In the genomic region with DNA sequence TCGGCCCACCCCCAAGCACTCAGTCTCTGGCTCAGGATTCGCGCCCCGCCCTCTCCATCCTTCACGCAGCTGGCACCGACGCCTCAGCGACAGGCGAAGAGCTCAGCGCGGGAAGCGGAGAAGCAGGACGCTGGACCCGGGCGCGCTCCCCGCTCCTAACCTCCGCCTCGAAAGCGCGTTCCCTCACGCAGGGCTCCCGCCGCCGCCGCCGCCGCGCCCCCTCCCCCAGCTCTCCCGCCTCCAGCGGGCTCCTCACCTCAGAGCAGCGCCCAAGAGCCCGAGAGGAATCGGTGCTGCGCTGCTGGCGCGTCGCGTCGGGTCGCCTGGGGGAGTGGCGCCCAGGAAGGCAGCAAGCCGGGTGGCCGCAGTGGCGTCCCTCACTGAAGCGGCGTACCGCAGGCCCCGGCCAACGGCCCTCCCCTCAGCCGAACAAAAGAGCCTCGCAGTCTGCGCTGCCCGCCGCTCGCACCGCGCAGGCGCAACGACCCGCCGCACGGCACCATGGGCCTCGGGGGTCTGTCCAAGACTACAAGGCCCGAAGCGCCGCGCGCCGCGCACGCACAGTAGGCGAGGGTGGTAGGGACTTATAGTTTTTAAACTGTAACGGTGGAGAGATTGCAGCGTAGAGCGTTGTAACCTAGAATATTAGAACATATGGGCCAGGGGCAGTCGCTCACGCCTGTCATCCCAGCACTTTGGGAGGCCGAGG, we compare ENCODE assay signal across 1 cellular context.
TF ChIP-seq lines count a peak whose summit lies in the region.

TSS of gene CBX1 (minus strand) at position 467 of the 709 bp plus-strand sequence. CDS start 24,474 bp downstream, outside the sequence.

TF ChIP-seq in K562, 482 proteins besides CTCF, POLR2A, EP300 and RAD21 (continued from another document and continues in another):
- TF ChIP-seq AFF4 (CRISPR knock-in tag; IDR thresholded peaks at IDR 0.05) (no peak; the same call in 1 of the 2 replicates), RBM34 (IDR thresholded peaks at IDR 0.05; ENCODE audit: borderline replicate concordance, insufficient read depth, low read length) (0 out of 2 replicates have a peak, but pooled peaks have one; percentile 80), HDAC6 (IDR thresholded peaks at IDR 0.05; ENCODE audit: low read depth, low read length) (no peak), FOXK2 (conservative IDR thresholded peaks at IDR 0.05 in 1 of 2, IDR thresholded peaks at IDR 0.05 in 1 of 2; ENCODE audit: low read depth in 2 of 2) (no peak), ZNF586 (CRISPR knock-in tag; conservative IDR thresholded peaks at IDR 0.05) (no peak), E2F6 (IDR thresholded peaks at IDR 0.05; ENCODE audit: borderline replicate concordance in 1 of 2, extremely low read depth in 1 of 2, insufficient read depth in 1 of 2, insufficient read length in 1 of 2, low read depth in 1 of 2, low read length in 1 of 2, poor library complexity in 1 of 2, severe bottlenecking in 1 of 2) (peak in 1 of 2 experiments; percentile 78), CBFB (CRISPR knock-in tag; IDR thresholded peaks at IDR 0.05) (peak; percentile 84; the same call in 1 of the 2 replicates), FOXK1 (CRISPR knock-in tag; IDR thresholded peaks at IDR 0.05; ENCODE audit: borderline replicate concordance) (no peak), SPI1 (IDR thresholded peaks at IDR 0.05; ENCODE audit: borderline replicate concordance, low read depth, low read length) (no peak), FIP1L1 (IDR thresholded peaks at IDR 0.05; ENCODE audit: low read depth, low read length, poor library complexity, severe bottlenecking) (peak; percentile 49), TARDBP (IDR thresholded peaks at IDR 0.05) (no peak; the same call in 1 of the 2 replicates), CTBP1 (IDR thresholded peaks at IDR 0.05; ENCODE audit: borderline replicate concordance) (peak; percentile 91), ZNF347 (CRISPR knock-in tag; IDR thresholded peaks at IDR 0.05; ENCODE audit: low read depth) (no peak), NFIC (IDR thresholded peaks at IDR 0.05) (peak; percentile 43; the same call in 1 of the 2 replicates), SP1 (CRISPR knock-in tag; IDR thresholded peaks at IDR 0.05) (peak; percentile 87), ZNF41 (CRISPR knock-in tag; conservative IDR thresholded peaks at IDR 0.05) (no peak), ZC3H11A (IDR thresholded peaks at IDR 0.05; ENCODE audit: low read depth, low read length) (no peak), BRF1 (IDR thresholded peaks at IDR 0.05; ENCODE audit: borderline replicate concordance, extremely low read depth, insufficient read length) (no peak), GABPB1 (CRISPR knock-in tag; IDR thresholded peaks at IDR 0.05) (peak; percentile 87), ZNF77 (CRISPR knock-in tag; IDR thresholded peaks at IDR 0.05) (no peak), ATF1 (CRISPR knock-in tag; IDR thresholded peaks at IDR 0.05) (no peak), ATF1 (tag; IDR thresholded peaks at IDR 0.05) (peak; percentile 75), HMGN3 (IDR thresholded peaks at IDR 0.05; ENCODE audit: borderline replicate concordance, extremely low read depth, insufficient read length, low read depth, low read length) (no peak), SIX5 (IDR thresholded peaks at IDR 0.05; ENCODE audit: borderline replicate concordance in 1 of 2, insufficient read depth in 1 of 2, low read depth in 1 of 2, low read length in 2 of 2) (peak; percentile 65; a peak in 3 of 4 replicates), ZNF143 (CRISPR knock-in tag; IDR thresholded peaks at IDR 0.05) (peak; percentile 90), ZBTB17 (CRISPR knock-in tag; IDR thresholded peaks at IDR 0.05) (0 out of 2 replicates have a peak, but pooled peaks have one; percentile 24), CREM (IDR thresholded peaks at IDR 0.05; ENCODE audit: low read depth) (peak; percentile 63), CBX2 (IDR thresholded peaks at IDR 0.05; ENCODE audit: insufficient read depth, low read length, poor library complexity, severe bottlenecking) (no peak), PURB (CRISPR knock-in tag; IDR thresholded peaks at IDR 0.05; ENCODE audit: low read depth) (no peak), ZNF639 (CRISPR knock-in tag; conservative IDR thresholded peaks at IDR 0.05 in 1 of 2, IDR thresholded peaks at IDR 0.05 in 1 of 2) (peak in 1 of 2 experiments; percentile 79; a peak in 1 of 4 replicates), JUN (IDR thresholded peaks at IDR 0.05; ENCODE audit: borderline replicate concordance, low read depth, low read length) (no peak), JUN (CRISPR knock-in tag; IDR thresholded peaks at IDR 0.05; ENCODE audit: borderline replicate concordance) (peak; percentile 8; the same call in 1 of the 2 replicates), SMAD2 (IDR thresholded peaks at IDR 0.05; ENCODE audit: low read depth, low read length) (no peak), ZBTB33 (CRISPR knock-in tag; IDR thresholded peaks at IDR 0.05) (peak; percentile 67), ATF7 (IDR thresholded peaks at IDR 0.05) (peak; percentile 87), NFYB (IDR thresholded peaks at IDR 0.05; ENCODE audit: extremely low read depth, insufficient read length) (no peak), KDM2B (CRISPR knock-in tag; IDR thresholded peaks at IDR 0.05) (peak; percentile 82; the same call in 1 of the 2 replicates), ZNF263 (CRISPR knock-in tag; IDR thresholded peaks at IDR 0.05; ENCODE audit: borderline replicate concordance) (peak; percentile 86), CREB1 (IDR thresholded peaks at IDR 0.05) (peak; percentile 12; the same call in 1 of the 2 replicates), CREB1 (CRISPR knock-in tag; IDR thresholded peaks at IDR 0.05) (peak; percentile 69; the same call in 1 of the 2 replicates)
- TF ChIP-seq, protein P1, sequence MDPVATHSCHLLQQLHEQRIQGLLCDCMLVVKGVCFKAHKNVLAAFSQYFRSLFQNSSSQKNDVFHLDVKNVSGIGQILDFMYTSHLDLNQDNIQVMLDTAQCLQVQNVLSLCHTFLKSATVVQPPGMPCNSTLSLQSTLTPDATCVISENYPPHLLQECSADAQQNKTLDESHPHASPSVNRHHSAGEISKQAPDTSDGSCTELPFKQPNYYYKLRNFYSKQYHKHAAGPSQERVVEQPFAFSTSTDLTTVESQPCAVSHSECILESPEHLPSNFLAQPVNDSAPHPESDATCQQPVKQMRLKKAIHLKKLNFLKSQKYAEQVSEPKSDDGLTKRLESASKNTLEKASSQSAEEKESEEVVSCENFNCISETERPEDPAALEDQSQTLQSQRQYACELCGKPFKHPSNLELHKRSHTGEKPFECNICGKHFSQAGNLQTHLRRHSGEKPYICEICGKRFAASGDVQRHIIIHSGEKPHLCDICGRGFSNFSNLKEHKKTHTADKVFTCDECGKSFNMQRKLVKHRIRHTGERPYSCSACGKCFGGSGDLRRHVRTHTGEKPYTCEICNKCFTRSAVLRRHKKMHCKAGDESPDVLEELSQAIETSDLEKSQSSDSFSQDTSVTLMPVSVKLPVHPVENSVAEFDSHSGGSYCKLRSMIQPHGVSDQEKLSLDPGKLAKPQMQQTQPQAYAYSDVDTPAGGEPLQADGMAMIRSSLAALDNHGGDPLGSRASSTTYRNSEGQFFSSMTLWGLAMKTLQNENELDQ (CRISPR knock-in tag; IDR thresholded peaks at IDR 0.05; ENCODE audit: borderline replicate concordance) = 0 out of 2 replicates have a peak, but pooled peaks have one; percentile 42
- TF ChIP-seq, protein P2, sequence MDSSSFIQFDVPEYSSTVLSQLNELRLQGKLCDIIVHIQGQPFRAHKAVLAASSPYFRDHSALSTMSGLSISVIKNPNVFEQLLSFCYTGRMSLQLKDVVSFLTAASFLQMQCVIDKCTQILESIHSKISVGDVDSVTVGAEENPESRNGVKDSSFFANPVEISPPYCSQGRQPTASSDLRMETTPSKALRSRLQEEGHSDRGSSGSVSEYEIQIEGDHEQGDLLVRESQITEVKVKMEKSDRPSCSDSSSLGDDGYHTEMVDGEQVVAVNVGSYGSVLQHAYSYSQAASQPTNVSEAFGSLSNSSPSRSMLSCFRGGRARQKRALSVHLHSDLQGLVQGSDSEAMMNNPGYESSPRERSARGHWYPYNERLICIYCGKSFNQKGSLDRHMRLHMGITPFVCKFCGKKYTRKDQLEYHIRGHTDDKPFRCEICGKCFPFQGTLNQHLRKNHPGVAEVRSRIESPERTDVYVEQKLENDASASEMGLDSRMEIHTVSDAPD (CRISPR knock-in tag; IDR thresholded peaks at IDR 0.05) = no peak
- TF ChIP-seq, protein P3, sequence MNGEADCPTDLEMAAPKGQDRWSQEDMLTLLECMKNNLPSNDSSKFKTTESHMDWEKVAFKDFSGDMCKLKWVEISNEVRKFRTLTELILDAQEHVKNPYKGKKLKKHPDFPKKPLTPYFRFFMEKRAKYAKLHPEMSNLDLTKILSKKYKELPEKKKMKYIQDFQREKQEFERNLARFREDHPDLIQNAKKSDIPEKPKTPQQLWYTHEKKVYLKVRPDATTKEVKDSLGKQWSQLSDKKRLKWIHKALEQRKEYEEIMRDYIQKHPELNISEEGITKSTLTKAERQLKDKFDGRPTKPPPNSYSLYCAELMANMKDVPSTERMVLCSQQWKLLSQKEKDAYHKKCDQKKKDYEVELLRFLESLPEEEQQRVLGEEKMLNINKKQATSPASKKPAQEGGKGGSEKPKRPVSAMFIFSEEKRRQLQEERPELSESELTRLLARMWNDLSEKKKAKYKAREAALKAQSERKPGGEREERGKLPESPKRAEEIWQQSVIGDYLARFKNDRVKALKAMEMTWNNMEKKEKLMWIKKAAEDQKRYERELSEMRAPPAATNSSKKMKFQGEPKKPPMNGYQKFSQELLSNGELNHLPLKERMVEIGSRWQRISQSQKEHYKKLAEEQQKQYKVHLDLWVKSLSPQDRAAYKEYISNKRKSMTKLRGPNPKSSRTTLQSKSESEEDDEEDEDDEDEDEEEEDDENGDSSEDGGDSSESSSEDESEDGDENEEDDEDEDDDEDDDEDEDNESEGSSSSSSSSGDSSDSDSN (IDR thresholded peaks at IDR 0.05; ENCODE audit: borderline replicate concordance in 1 of 2, low read depth in 2 of 2, low read length in 2 of 2) = peak; percentile 17 to 51; a peak in 2 of 4 replicates
- TF ChIP-seq, protein P4, sequence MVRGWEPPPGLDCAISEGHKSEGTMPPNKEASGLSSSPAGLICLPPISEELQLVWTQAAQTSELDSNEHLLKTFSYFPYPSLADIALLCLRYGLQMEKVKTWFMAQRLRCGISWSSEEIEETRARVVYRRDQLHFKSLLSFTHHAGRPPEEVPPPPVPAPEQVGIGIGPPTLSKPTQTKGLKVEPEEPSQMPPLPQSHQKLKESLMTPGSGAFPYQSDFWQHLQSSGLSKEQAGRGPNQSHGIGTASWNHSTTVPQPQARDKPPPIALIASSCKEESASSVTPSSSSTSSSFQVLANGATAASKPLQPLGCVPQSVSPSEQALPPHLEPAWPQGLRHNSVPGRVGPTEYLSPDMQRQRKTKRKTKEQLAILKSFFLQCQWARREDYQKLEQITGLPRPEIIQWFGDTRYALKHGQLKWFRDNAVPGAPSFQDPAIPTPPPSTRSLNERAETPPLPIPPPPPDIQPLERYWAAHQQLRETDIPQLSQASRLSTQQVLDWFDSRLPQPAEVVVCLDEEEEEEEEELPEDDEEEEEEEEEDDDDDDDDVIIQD (CRISPR knock-in tag; IDR thresholded peaks at IDR 0.05) = no peak
